ENCODE assay signal across 1 cellular context in genomic region chr6:13709698-13710551, GRCh38.
TF ChIP-seq lines count a peak whose summit lies in the region.

No MANE protein-coding gene starts in this region.

TF ChIP-seq in HEK293, 187 proteins besides CTCF, POLR2A, EP300 and RAD21 (continued from another document):
- TF ChIP-seq BCL11A (tag by site-specific recombination; IDR thresholded peaks at IDR 0.05; ENCODE audit: low read depth) (no peak), ZNF664 (tag by site-specific recombination; IDR thresholded peaks at IDR 0.05) (peak; percentile 69), ZNF561 (tag by site-specific recombination; IDR thresholded peaks at IDR 0.05; ENCODE audit: borderline replicate concordance) (no peak), ZNF23 (tag by site-specific recombination; IDR thresholded peaks at IDR 0.05; ENCODE audit: borderline replicate concordance) (no peak), ZNF501 (tag by site-specific recombination; IDR thresholded peaks at IDR 0.05) (no peak), ZNF530 (tag by site-specific recombination; IDR thresholded peaks at IDR 0.05; ENCODE audit: low read depth) (no peak), PRDM10 (tag by site-specific recombination; IDR thresholded peaks at IDR 0.05) (peak; percentile 99), OSR2 (tag by site-specific recombination; IDR thresholded peaks at IDR 0.05) (0 out of 2 replicates have a peak, but pooled peaks have one; percentile 6), ZNF423 (tag by site-specific recombination; IDR thresholded peaks at IDR 0.05) (no peak), MZF1 (tag by site-specific recombination; IDR thresholded peaks at IDR 0.05; ENCODE audit: borderline replicate concordance) (no peak), ZNF148 (tag by site-specific recombination; IDR thresholded peaks at IDR 0.05; ENCODE audit: borderline replicate concordance) (no peak), ZNF274 (IDR thresholded peaks at IDR 0.05; ENCODE audit: low read length) (no peak), ZNF274 (tag by site-specific recombination; IDR thresholded peaks at IDR 0.05; ENCODE audit: borderline replicate concordance) (no peak), ZNF473 (tag by site-specific recombination; IDR thresholded peaks at IDR 0.05) (no peak)
- TF ChIP-seq, protein P1, sequence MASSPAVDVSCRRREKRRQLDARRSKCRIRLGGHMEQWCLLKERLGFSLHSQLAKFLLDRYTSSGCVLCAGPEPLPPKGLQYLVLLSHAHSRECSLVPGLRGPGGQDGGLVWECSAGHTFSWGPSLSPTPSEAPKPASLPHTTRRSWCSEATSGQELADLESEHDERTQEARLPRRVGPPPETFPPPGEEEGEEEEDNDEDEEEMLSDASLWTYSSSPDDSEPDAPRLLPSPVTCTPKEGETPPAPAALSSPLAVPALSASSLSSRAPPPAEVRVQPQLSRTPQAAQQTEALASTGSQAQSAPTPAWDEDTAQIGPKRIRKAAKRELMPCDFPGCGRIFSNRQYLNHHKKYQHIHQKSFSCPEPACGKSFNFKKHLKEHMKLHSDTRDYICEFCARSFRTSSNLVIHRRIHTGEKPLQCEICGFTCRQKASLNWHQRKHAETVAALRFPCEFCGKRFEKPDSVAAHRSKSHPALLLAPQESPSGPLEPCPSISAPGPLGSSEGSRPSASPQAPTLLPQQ (tag by site-specific recombination; IDR thresholded peaks at IDR 0.05) = no peak
- TF ChIP-seq, protein P2, sequence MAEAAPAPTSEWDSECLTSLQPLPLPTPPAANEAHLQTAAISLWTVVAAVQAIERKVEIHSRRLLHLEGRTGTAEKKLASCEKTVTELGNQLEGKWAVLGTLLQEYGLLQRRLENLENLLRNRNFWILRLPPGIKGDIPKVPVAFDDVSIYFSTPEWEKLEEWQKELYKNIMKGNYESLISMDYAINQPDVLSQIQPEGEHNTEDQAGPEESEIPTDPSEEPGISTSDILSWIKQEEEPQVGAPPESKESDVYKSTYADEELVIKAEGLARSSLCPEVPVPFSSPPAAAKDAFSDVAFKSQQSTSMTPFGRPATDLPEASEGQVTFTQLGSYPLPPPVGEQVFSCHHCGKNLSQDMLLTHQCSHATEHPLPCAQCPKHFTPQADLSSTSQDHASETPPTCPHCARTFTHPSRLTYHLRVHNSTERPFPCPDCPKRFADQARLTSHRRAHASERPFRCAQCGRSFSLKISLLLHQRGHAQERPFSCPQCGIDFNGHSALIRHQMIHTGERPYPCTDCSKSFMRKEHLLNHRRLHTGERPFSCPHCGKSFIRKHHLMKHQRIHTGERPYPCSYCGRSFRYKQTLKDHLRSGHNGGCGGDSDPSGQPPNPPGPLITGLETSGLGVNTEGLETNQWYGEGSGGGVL (tag by site-specific recombination; IDR thresholded peaks at IDR 0.05) = peak; percentile 9; the same call in 1 of the 2 replicates
- TF ChIP-seq, protein P3, sequence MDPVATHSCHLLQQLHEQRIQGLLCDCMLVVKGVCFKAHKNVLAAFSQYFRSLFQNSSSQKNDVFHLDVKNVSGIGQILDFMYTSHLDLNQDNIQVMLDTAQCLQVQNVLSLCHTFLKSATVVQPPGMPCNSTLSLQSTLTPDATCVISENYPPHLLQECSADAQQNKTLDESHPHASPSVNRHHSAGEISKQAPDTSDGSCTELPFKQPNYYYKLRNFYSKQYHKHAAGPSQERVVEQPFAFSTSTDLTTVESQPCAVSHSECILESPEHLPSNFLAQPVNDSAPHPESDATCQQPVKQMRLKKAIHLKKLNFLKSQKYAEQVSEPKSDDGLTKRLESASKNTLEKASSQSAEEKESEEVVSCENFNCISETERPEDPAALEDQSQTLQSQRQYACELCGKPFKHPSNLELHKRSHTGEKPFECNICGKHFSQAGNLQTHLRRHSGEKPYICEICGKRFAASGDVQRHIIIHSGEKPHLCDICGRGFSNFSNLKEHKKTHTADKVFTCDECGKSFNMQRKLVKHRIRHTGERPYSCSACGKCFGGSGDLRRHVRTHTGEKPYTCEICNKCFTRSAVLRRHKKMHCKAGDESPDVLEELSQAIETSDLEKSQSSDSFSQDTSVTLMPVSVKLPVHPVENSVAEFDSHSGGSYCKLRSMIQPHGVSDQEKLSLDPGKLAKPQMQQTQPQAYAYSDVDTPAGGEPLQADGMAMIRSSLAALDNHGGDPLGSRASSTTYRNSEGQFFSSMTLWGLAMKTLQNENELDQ (tag by site-specific recombination; IDR thresholded peaks at IDR 0.05; ENCODE audit: low read depth) = no peak
